ENCODE assay signal across 1 cellular context in genomic region chr13:51557875-51558604, GRCh38.
TF ChIP-seq lines count a peak whose summit lies in the region.

No MANE protein-coding gene starts in this region.

TF ChIP-seq in HEK293, 187 proteins besides CTCF, POLR2A, EP300 and RAD21 (continued from another document):
- no peak for TF ChIP-seq PATZ1 (tag by site-specific recombination; IDR thresholded peaks at IDR 0.05)
- no peak for TF ChIP-seq ZBTB7A (tag by site-specific recombination; IDR thresholded peaks at IDR 0.05; ENCODE audit: low read depth)
- 0 out of 2 replicates have a peak, but pooled peaks have one; percentile 30 for TF ChIP-seq ZEB2 (tag by site-specific recombination; IDR thresholded peaks at IDR 0.05)
- 0 out of 2 replicates have a peak, but pooled peaks have one; percentile 11 for TF ChIP-seq SP7 (tag by site-specific recombination; IDR thresholded peaks at IDR 0.05)
- TF ChIP-seq KLF10 (tag by site-specific recombination; IDR thresholded peaks at IDR 0.05): no peak
- peak; percentile 69 for TF ChIP-seq ZFHX2 (tag by site-specific recombination; conservative IDR thresholded peaks at IDR 0.05)
- no peak for TF ChIP-seq PRDM10 (tag by site-specific recombination; IDR thresholded peaks at IDR 0.05)
- TF ChIP-seq ZNF600 (tag by site-specific recombination; IDR thresholded peaks at IDR 0.05): peak; percentile 53; the same call in 1 of the 2 replicates
